Comparison of ENCODE assay signal across 1 cellular context in genomic region chr10:3398825-3399646, GRCh38.
TF ChIP-seq lines count a peak whose summit lies in the region.

No MANE protein-coding gene starts in this region.

TF ChIP-seq in HepG2, 621 proteins besides CTCF, POLR2A, EP300 and RAD21 (continued from another document):
- TF ChIP-seq ARID5B (CRISPR knock-in tag; IDR thresholded peaks at IDR 0.05) = peak; percentile 53
- peak; percentile 79 for TF ChIP-seq ETV5 (CRISPR knock-in tag; IDR thresholded peaks at IDR 0.05; ENCODE audit: borderline replicate concordance)
- 0 out of 2 replicates have a peak, but pooled peaks have one; percentile 33 for TF ChIP-seq ZNF646 (CRISPR knock-in tag; IDR thresholded peaks at IDR 0.05)
- no peak for TF ChIP-seq NR2F6 (IDR thresholded peaks at IDR 0.05)
- 0 out of 2 replicates have a peak, but pooled peaks have one; percentile 14 for TF ChIP-seq NR2F6 (CRISPR knock-in tag; IDR thresholded peaks at IDR 0.05)
- TF ChIP-seq NCOA2 (CRISPR knock-in tag; IDR thresholded peaks at IDR 0.05) = peak; percentile 18; the same call in 1 of the 2 replicates
- no peak for TF ChIP-seq IRF1 (CRISPR knock-in tag; IDR thresholded peaks at IDR 0.05; ENCODE audit: low read depth)
- 0 out of 2 replicates have a peak, but pooled peaks have one; percentile 26 for TF ChIP-seq ZNF350 (CRISPR knock-in tag; IDR thresholded peaks at IDR 0.05; ENCODE audit: borderline replicate concordance, low read depth)
- TF ChIP-seq BCL6 (CRISPR knock-in tag; IDR thresholded peaks at IDR 0.05) = 0 out of 2 replicates have a peak, but pooled peaks have one; percentile 15
